19 cellular contexts compared by ENCODE assay signal in the genomic region with DNA sequence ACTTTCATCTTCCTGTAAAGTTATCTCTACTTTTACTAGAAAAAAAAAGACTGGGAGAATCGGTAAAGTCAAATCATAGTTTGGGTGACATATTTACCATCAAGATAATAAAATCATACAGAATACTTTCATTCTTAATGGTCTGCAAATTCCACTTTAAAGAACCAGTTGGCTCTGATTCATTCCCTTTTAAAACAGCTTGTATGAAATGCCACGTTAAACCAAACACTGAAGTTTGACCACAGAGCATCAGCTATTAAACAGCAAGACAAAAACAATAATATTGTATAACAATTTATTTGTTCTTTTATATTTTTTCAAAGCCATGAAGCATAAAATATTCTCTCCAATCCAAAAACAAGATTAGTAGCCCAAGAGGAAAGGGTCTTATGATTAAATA.
DNase-seq lines count a peak whose midpoint lies in the region; FAIRE-seq and TF ChIP-seq lines count a peak whose summit lies in the region.
"Had no signal": no experiment of that assay in that cellular context is flagged by ENCODE, and none has a peak within 500 bp of the region (broad histone marks: within the 10 kb centered on the region; RNA-seq: fewer than 3 reads in every experiment).

No MANE protein-coding gene starts in this region.

- peak overlapping the region; percentile 42 for H3K4me2 ChIP-seq in skeletal muscle satellite cell (ENCODE audit: low read length)
- H3K4me2 ChIP-seq: A549 had no signal

- H3K4me1 Mint-ChIP-seq in activated naive CD4-positive, alpha-beta T cell treated with anti-CD3 and anti-CD28 coated beads, Interleukin-2, amount 10 ng/mL, durations not matched to agents 7 days and 5 days = no peaks in the 10 kb centered on the region
- H3K4me1 Mint-ChIP-seq: CD14-positive monocyte had no signal

- peak overlapping the region; percentile 36 for H3K9ac ChIP-seq in adipocyte (ENCODE audit: low read length)
- H3K9ac ChIP-seq in skeletal muscle satellite cell (ENCODE audit: low read depth, low read length) = peak overlapping the region; percentile 39

- no peaks in the 10 kb centered on the region for H3K9me3 Mint-ChIP-seq in activated naive CD4-positive, alpha-beta T cell treated with anti-CD3 and anti-CD28 coated beads, Interleukin-2, amount 10 ng/mL, durations not matched to agents 7 days and 5 days

- no peaks in the 10 kb centered on the region for H3K36me3 Mint-ChIP-seq in activated naive CD4-positive, alpha-beta T cell treated with anti-CD3 and anti-CD28 coated beads, Interleukin-2, amount 10 ng/mL, durations not matched to agents 7 days and 5 days
- H3K36me3 Mint-ChIP-seq: CD14-positive monocyte had no signal

- peaks cover 4% of the 10 kb centered on the region for H3K27me3 Mint-ChIP-seq in activated naive CD4-positive, alpha-beta T cell treated with anti-CD3 and anti-CD28 coated beads, Interleukin-2, amount 10 ng/mL, durations not matched to agents 7 days and 5 days

- H3K27ac Mint-ChIP-seq in activated naive CD4-positive, alpha-beta T cell treated with anti-CD3 and anti-CD28 coated beads, Interleukin-2, amount 10 ng/mL, durations not matched to agents 7 days and 5 days = no peak overlapping the region
- H3K27ac Mint-ChIP-seq: CD14-positive monocyte had no signal

- no peaks in the 10 kb centered on the region for H3K27me3 ChIP-seq in adipocyte (replicated peaks; ENCODE audit: control insufficient read depth, insufficient read depth, low read length)
- H3K27me3 ChIP-seq in skeletal muscle satellite cell (ENCODE audit: control insufficient read depth, insufficient read depth, low read length) = no peaks in the 10 kb centered on the region

- no peak overlapping the region for H3K4me3 Mint-ChIP-seq in activated naive CD4-positive, alpha-beta T cell treated with anti-CD3 and anti-CD28 coated beads, Interleukin-2, amount 10 ng/mL, durations not matched to agents 7 days and 5 days
- H3K4me3 Mint-ChIP-seq: CD14-positive monocyte had no signal

- H3K36me3 ChIP-seq in adipocyte (ENCODE audit: control insufficient read depth, insufficient read depth, low read length, severe bottlenecking) = peaks cover 4% of the 10 kb centered on the region
- peaks cover 8% of the 10 kb centered on the region for H3K36me3 ChIP-seq in skeletal muscle satellite cell (ENCODE audit: insufficient read depth, low read length)

- H3K9me3 ChIP-seq in adipocyte (ENCODE audit: control insufficient read depth, low read length) (no peaks in the 10 kb centered on the region), skeletal muscle satellite cell (replicated peaks; ENCODE audit: low read length) (no peaks in the 10 kb centered on the region)
- H3K9me3 ChIP-seq: A549 had no signal

- peak; percentile 44 for FAIRE-seq in G401.6 (lab: Jason Lieb, UNC)
- no peak for FAIRE-seq in GM12891 (lab: Jason Lieb, UNC)
- FAIRE-seq: A549 had no signal

- no peak for TF ChIP-seq POLR2A in GM12891 (IDR thresholded peaks at IDR 0.05; ENCODE audit: low read depth, low read length)

- peak; percentile 28 for DNase-seq in adipocyte (ENCODE audit: low read depth)
- peak; percentile 52 for DNase-seq in fibroblast of peridontal ligament (ENCODE audit: extremely low read depth)
- DNase-seq in AG08395 (ENCODE audit: low spot score) = no peak
- no peak for DNase-seq in activated naive CD4-positive, alpha-beta T cell treated with anti-CD3 and anti-CD28 coated beads, Interleukin-2, amount 10 ng/mL, durations not matched to agents 7 days and 5 days
- DNase-seq in HK-2 (ENCODE audit: unreplicated experiment) = no peak
- no peak for DNase-seq in GM12891 (ENCODE audit: insufficient read length, low spot score)
- DNase-seq: AML-193, DMS 273 treated with DMSO at 0.1 percent for 48 hours, H7, KBM-7, NCI-H1048, NCI-H1436 treated with DMSO at 0.1 percent for 48 hours, NCI-H2029 treated with DMSO at 0.1 percent for 48 hours, NCI-H510A, NCI-H774 had no signal

- CTCF ChIA-PET in activated naive CD4-positive, alpha-beta T cell treated with anti-CD3 and anti-CD28 coated beads, Interleukin-2, amount 10 ng/mL, durations not matched to agents 7 days and 5 days (lab: Charles Lee) = no interaction called here

- H3K4me3 ChIP-seq in adipocyte (ENCODE audit: low read length) (no peak overlapping the region), skeletal muscle satellite cell (ENCODE audit: low read length) (no peak overlapping the region)
- H3K4me3 ChIP-seq: A549 had no signal

- peaks cover 81% of the 10 kb centered on the region for H3K4me1 ChIP-seq in adipocyte (ENCODE audit: control insufficient read depth, insufficient read depth, low read length)
- H3K4me1 ChIP-seq in skeletal muscle satellite cell (ENCODE audit: control insufficient read depth, insufficient read depth, low read length) = peaks cover 77% of the 10 kb centered on the region

TF ChIP-seq in GM12891, 5 proteins besides CTCF, POLR2A, EP300 and RAD21:
- TF ChIP-seq TAF1 (IDR thresholded peaks at IDR 0.05; ENCODE audit: low read depth, low read length) = no peak
- TF ChIP-seq PAX5 (IDR thresholded peaks at IDR 0.05; ENCODE audit: insufficient read depth, low read length, severe bottlenecking) = no peak
- TF ChIP-seq POU2F2 (IDR thresholded peaks at IDR 0.05; ENCODE audit: low read depth, low read length) = no peak
- no peak for TF ChIP-seq POLR2AphosphoS5 (IDR thresholded peaks at IDR 0.05; ENCODE audit: low read depth, low read length)
- no peak for TF ChIP-seq SPI1 (IDR thresholded peaks at IDR 0.05; ENCODE audit: low read depth, low read length)

Comparison
In these comparisons a context has a peak if more than half of its experiments do, and no peak if none do; other contexts are left out.
1. DNase-seq: peak in adipocyte (single experiment) and fibroblast of peridontal ligament (single experiment); none in AG08395 (single experiment), activated naive CD4-positive, alpha-beta T cell treated with anti-CD3 and anti-CD28 coated beads, Interleukin-2, amount 10 ng/mL, durations not matched to agents 7 days and 5 days (single experiment), HK-2 (single experiment) and GM12891 (single experiment).